Comparison of ENCODE assay signal across 1 cellular context in genomic region chr1:151049458-151049857, GRCh38.
TF ChIP-seq lines count a peak whose summit lies in the region.

No MANE protein-coding gene starts in this region.

TF ChIP-seq in GM23338, 12 proteins besides CTCF, POLR2A, EP300 and RAD21 (continued from another document):
- TF ChIP-seq REST (IDR thresholded peaks at IDR 0.05; ENCODE audit: unreplicated experiment) = no peak
- TF ChIP-seq STAT1 (IDR thresholded peaks at IDR 0.05; ENCODE audit: unreplicated experiment) = no peak
- TF ChIP-seq ZNF114 (CRISPR knock-in tag; IDR thresholded peaks at IDR 0.05) = no peak
- TF ChIP-seq JUNB (IDR thresholded peaks at IDR 0.05; ENCODE audit: unreplicated experiment) = no peak
- TF ChIP-seq EZH2phosphoT487 (IDR thresholded peaks at IDR 0.05; ENCODE audit: unreplicated experiment) = no peak
